8 cellular contexts compared by ENCODE assay signal in genomic region chr6:16759646-16760535, GRCh38. TPM values are rescaled to one million over a fixed set of nuclear protein-coding genes. Genes with fewer than 3 reads are reported as not detected.
DNase-seq lines count a peak whose midpoint lies in the region; ATAC-seq and TF ChIP-seq lines count a peak whose summit lies in the region.

No MANE protein-coding gene starts in this region.

- no peak overlapping the region for H2BK120ac ChIP-seq in H9 (ENCODE audit: low read depth, low read length, poor library complexity, severe bottlenecking)

- H3K27me3 ChIP-seq in H9 (ENCODE audit: insufficient read depth, low read length): no peaks in the 10 kb centered on the region; the same call in 1 of the 2 replicates
- H3K27me3 ChIP-seq in WERI-Rb-1 (ENCODE audit: insufficient read depth, low read depth, severe bottlenecking): peaks cover 23% of the 10 kb centered on the region
- no peaks in the 10 kb centered on the region for H3K27me3 ChIP-seq in breast epithelium
- no peaks in the 10 kb centered on the region for H3K27me3 ChIP-seq in smooth muscle cell (ENCODE audit: low read depth)

- no peak overlapping the region for H3K27ac ChIP-seq in H9 (ENCODE audit: insufficient read length, low read depth, low read length)
- H3K27ac ChIP-seq in WERI-Rb-1: no peak overlapping the region
- peak overlapping the region; percentile 97 to 99 for H3K27ac ChIP-seq in breast epithelium
- peak overlapping the region; percentile 99 for H3K27ac ChIP-seq in smooth muscle cell (ENCODE audit: low read depth)

- no peak overlapping the region for H2BK15ac ChIP-seq in H9 (ENCODE audit: low read depth, low read length)

- peaks cover 21% of the 10 kb centered on the region for H3K23me2 ChIP-seq in H9 (ENCODE audit: insufficient read length, low read depth, low read length, poor library complexity, severe bottlenecking)

- ATAC-seq in GM18870 (IDR thresholded peaks at IDR 0.05; ENCODE audit: unreplicated experiment): no peak

- H2AK5ac ChIP-seq in H9 (ENCODE audit: insufficient read length, low read length): no peak overlapping the region

- no peak overlapping the region; a peak in 2 of 7 replicates for H3K27ac Mint-ChIP-seq in H9

- no peak overlapping the region for H3K23ac ChIP-seq in H9 (ENCODE audit: insufficient read length, low read depth, low read length)

- peak overlapping the region; percentile 60 for H3K4me3 ChIP-seq in WERI-Rb-1 (ENCODE audit: low read depth, low read length)
- peak overlapping the region; percentile 84 to 97 (median 93) for H3K4me3 ChIP-seq in breast epithelium
- H3K4me3 ChIP-seq in smooth muscle cell: peak overlapping the region; percentile 92

- no peak overlapping the region for H4K5ac ChIP-seq in H9 (ENCODE audit: insufficient read length, low read depth, low read length)

- no peak overlapping the region for H2BK5ac ChIP-seq in H9 (ENCODE audit: insufficient read length, low read length)

- peaks cover 5% of the 10 kb centered on the region; the same call in 1 of the 2 replicates for H3K4me1 ChIP-seq in H9 (ENCODE audit: insufficient read depth, low read length)
- H3K4me1 ChIP-seq in breast epithelium: peaks cover 0 to 10% of the 10 kb centered on the region in 2 donors
- peaks cover 29% of the 10 kb centered on the region for H3K4me1 ChIP-seq in smooth muscle cell (ENCODE audit: low read depth)

- H3K4me3 Mint-ChIP-seq in H9: peak overlapping the region; percentile 83 to 93

- peaks cover 13% of the 10 kb centered on the region for H3F3A ChIP-seq in smooth muscle cell (ENCODE audit: low read depth)

- H3K4ac ChIP-seq in H9 (ENCODE audit: low read depth, low read length): no peak overlapping the region

- no peak overlapping the region for H3T11ph ChIP-seq in H9 (ENCODE audit: low read length)

- no peak overlapping the region for H2BK12ac ChIP-seq in H9 (ENCODE audit: insufficient read length, low read depth, low read length)

- TF ChIP-seq POLR2A in breast epithelium (IDR thresholded peaks at IDR 0.05): peak; percentile 74

- H3K9me3 Mint-ChIP-seq in H9: no peaks in the 10 kb centered on the region; a peak in 1 of 5 replicates

- intact Hi-C loops in breast epithelium (cut with DNase I; ENCODE audit: low total_unique reads): no loop called here

- H3K27me3 Mint-ChIP-seq in H9 (ENCODE audit: low read depth): peaks cover 23% of the 10 kb centered on the region

- peak overlapping the region; percentile 85 for H2AFZ ChIP-seq in H9 (ENCODE audit: low read length)
- no peak overlapping the region for H2AFZ ChIP-seq in smooth muscle cell (ENCODE audit: low read depth)

- H3K9me3 ChIP-seq in H9 (ENCODE audit: control insufficient read depth, low read depth, low read length) (no peaks in the 10 kb centered on the region), WERI-Rb-1 (ENCODE audit: severe bottlenecking) (no peaks in the 10 kb centered on the region), breast epithelium (no peaks in the 10 kb centered on the region), smooth muscle cell (replicated peaks; ENCODE audit: low read depth) (no peaks in the 10 kb centered on the region)

- H3K36me3 ChIP-seq in WERI-Rb-1: no peaks in the 10 kb centered on the region
- no peaks in the 10 kb centered on the region for H3K36me3 ChIP-seq in breast epithelium
- no peaks in the 10 kb centered on the region for H3K36me3 ChIP-seq in smooth muscle cell (ENCODE audit: low read depth)

- peaks cover 3% of the 10 kb centered on the region for H4K20me1 ChIP-seq in H9 (ENCODE audit: control insufficient read depth, insufficient read depth, insufficient read length)
- peaks cover 29% of the 10 kb centered on the region for H4K20me1 ChIP-seq in smooth muscle cell (ENCODE audit: low read depth)

- H3K4me1 Mint-ChIP-seq in H9: peaks cover 24 to 31% of the 10 kb centered on the region in 2 experiments

- no peak overlapping the region for H3K56ac ChIP-seq in H9 (ENCODE audit: insufficient read length, low read depth, low read length)

- no peak overlapping the region for H2BK20ac ChIP-seq in H9 (ENCODE audit: low read depth, low read length, poor library complexity, severe bottlenecking)

- H3K79me2 ChIP-seq in H9 (ENCODE audit: insufficient read depth, low read length): no peaks in the 10 kb centered on the region
- peaks cover 51% of the 10 kb centered on the region for H3K79me2 ChIP-seq in smooth muscle cell (ENCODE audit: low read depth)

- peak; percentile 17 for DNase-seq in GDM1 (lab: John Stamatoyannopoulos, UW)
- peak; percentile 64 for DNase-seq in H9
- peak; percentile 39 for DNase-seq in NCI-H1105 (lab: John Stamatoyannopoulos, UW)
- peak; percentile 77 for DNase-seq in WERI-Rb-1
- DNase-seq in breast epithelium (ENCODE audit: low spot score in 2 of 2): peak; percentile 89 to 92
- DNase-seq in iPS-NIHi7 (ENCODE audit: extremely low spot score): peak; percentile 65
- peak; percentile 74 for DNase-seq in smooth muscle cell (lab: John Stamatoyannopoulos, UW; ENCODE audit: unreplicated experiment)

- H3K18ac ChIP-seq in H9 (ENCODE audit: insufficient read length, low read depth, low read length): peak overlapping the region; percentile 61

- H3K4me2 ChIP-seq in H9 (ENCODE audit: insufficient read depth, insufficient read length, low read length) (peak overlapping the region; percentile 83), smooth muscle cell (peak overlapping the region; percentile 94)

- H3K79me1 ChIP-seq in H9 (ENCODE audit: insufficient read depth, low read depth, low read length, poor library complexity, severe bottlenecking): no peaks in the 10 kb centered on the region

- no CpG with 5 or more reads among the region's 89 CpGs for WGBS in H9 (ENCODE audit: extremely low coverage, insufficient read length, low lambda C conversion rate)
- WGBS in smooth muscle cell (ENCODE audit: low lambda C conversion rate): under 1% methylated on average over 69 of the region's 89 CpGs

- no peak for TF ChIP-seq CTCF in H9 (conservative IDR thresholded peaks at IDR 0.05)
- 0 out of 2 replicates have a peak, but pooled peaks have one; percentile 1 for TF ChIP-seq CTCF in WERI-Rb-1 (IDR thresholded peaks at IDR 0.05; ENCODE audit: low read depth, low read length)
- peak in 2 of 3 donors; percentile 13 to 15 for TF ChIP-seq CTCF in breast epithelium (IDR thresholded peaks at IDR 0.05)
- peak; percentile 15 for TF ChIP-seq CTCF in smooth muscle cell (IDR thresholded peaks at IDR 0.05; ENCODE audit: borderline replicate concordance, insufficient read depth, poor library complexity, severe bottlenecking)

- no peaks in the 10 kb centered on the region for H3K36me3 Mint-ChIP-seq in H9 (ENCODE audit: insufficient read depth in 1 of 3, low read depth in 3 of 3)

- H3K9ac ChIP-seq in H9 (ENCODE audit: extremely low read depth, insufficient read length, low read length): peak overlapping the region; percentile 59
- H3K9ac ChIP-seq in smooth muscle cell (ENCODE audit: low read depth): peak overlapping the region; percentile 97

- peak overlapping the region; percentile 24; the same call in 1 of the 2 replicates for H3K14ac ChIP-seq in H9 (ENCODE audit: insufficient read depth, low read length)

- H4K8ac ChIP-seq in H9 (replicated peaks; ENCODE audit: insufficient read length, low read depth, low read length): no peak overlapping the region

- no peak overlapping the region for H4K91ac ChIP-seq in H9 (ENCODE audit: insufficient read length, low read depth, low read length)

RNA-seq across cellular contexts. Expression of gene ATXN1, which starts 1.4 kb away (rescaled TPM):
- total RNA-seq in H9 (2021) (3.0 and 5.6 TPM in 2 replicates), breast epithelium (10 to 100 TPM; 26.7 to 63.2 (median 37.4) TPM), smooth muscle cell (40.6 and 45.8 TPM in 2 replicates)
- 17.9 and 22.8 TPM in 2 replicates for polyA plus RNA-seq in smooth muscle cell

Comparison
In these comparisons a context has a peak if more than half of its experiments do, and no peak if none do; other contexts are left out.
1. DNase-seq: peak in every context shown above with its lines; median percentile 90 in breast epithelium; 77 in WERI-Rb-1; 74 in smooth muscle cell; 65 in iPS-NIHi7; 64 in H9; 39 in NCI-H1105; 17 in GDM1.
2. H3K27ac ChIP-seq: peak in breast epithelium (2 of 2) and smooth muscle cell (single experiment); none in H9 (single experiment) and WERI-Rb-1 (single experiment).
3. Peak in every context shown above with its lines, with median percentiles within 50 percentile points of each other: H3K4me3 ChIP-seq.